Comparison of ENCODE assay signal across 19 cellular contexts in the genomic region with DNA sequence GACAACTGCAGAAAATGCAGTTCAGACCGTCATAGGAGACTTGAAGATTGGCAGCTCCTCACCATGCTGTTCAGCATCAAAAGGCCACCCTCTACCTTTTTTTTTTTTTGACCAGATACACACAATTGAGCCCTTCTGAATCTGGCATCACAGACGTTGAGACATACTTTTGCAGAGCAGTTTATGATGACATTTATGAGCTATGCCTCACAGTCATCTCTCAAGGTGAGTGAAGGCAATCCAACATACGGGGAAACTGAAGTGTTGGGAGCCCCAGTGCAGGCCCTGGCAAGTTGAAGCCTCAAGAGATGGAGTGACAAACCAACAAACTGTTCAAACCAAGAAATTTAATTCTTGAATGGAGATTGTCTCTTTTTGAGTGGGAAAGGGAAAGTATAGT.
"Had no signal": no experiment of that assay in that cellular context is flagged by ENCODE, and none has a peak within 500 bp of the region (broad histone marks: within the 10 kb centered on the region; RNA-seq: fewer than 3 reads in every experiment).

No MANE protein-coding gene starts in this region.

- H3K27ac Mint-ChIP-seq: naive B cell; stimulated activated naive B cell treated with anti-CD40 and anti-IgM and Interleukin-4, amounts not matched to agents 10 μg/mL and 1 μg/mL and 100 μg/mL, for 72 hours had no signal

- H3K27me3 ChIP-seq: hepatocyte, transverse colon had no signal

- H3K36me3 ChIP-seq: thoracic aorta, transverse colon had no signal

- H3K36me3 Mint-ChIP-seq: naive B cell; stimulated activated naive B cell treated with anti-CD40 and anti-IgM and Interleukin-4, amounts not matched to agents 10 μg/mL and 1 μg/mL and 100 μg/mL, for 72 hours had no signal

- H3K4me3 Mint-ChIP-seq: naive B cell; stimulated activated naive B cell treated with anti-CD40 and anti-IgM and Interleukin-4, amounts not matched to agents 10 μg/mL and 1 μg/mL and 100 μg/mL, for 72 hours; stimulated activated naive CD8-positive, alpha-beta T cell treated with anti-CD3 and anti-CD28 coated beads, Interleukin-15, amount 100 ng/mL, for 72 hours had no signal

- H3K27ac ChIP-seq: dorsolateral prefrontal cortex, hepatocyte, thoracic aorta, transverse colon had no signal

- H3K79me2 ChIP-seq: hepatocyte had no signal

- ATAC-seq: left colon; left ventricle myocardium superior; sciatic nerve; stimulated activated naive B cell treated with anti-CD40 and anti-IgM and Interleukin-4, amounts not matched to agents 10 μg/mL and 1 μg/mL and 100 μg/mL, for 72 hours; stimulated activated naive CD8-positive, alpha-beta T cell treated with anti-CD3 and anti-CD28 coated beads, Interleukin-15, amount 100 ng/mL, for 72 hours had no signal

- H3K4me1 Mint-ChIP-seq: naive B cell; stimulated activated naive B cell treated with anti-CD40 and anti-IgM and Interleukin-4, amounts not matched to agents 10 μg/mL and 1 μg/mL and 100 μg/mL, for 72 hours; stimulated activated naive CD8-positive, alpha-beta T cell treated with anti-CD3 and anti-CD28 coated beads, Interleukin-15, amount 100 ng/mL, for 72 hours had no signal

- H3K4me3 ChIP-seq: dorsolateral prefrontal cortex, hepatocyte, lung, thoracic aorta, transverse colon had no signal

- DNase-seq: cortex of kidney; dorsolateral prefrontal cortex; effector CD8-positive, alpha-beta T cell; foreskin melanocyte; head of caudate nucleus; left colon; left ventricle myocardium superior; mesendoderm; naive B cell; posterior cingulate gyrus; stimulated activated CD4-positive, alpha-beta T cell treated with anti-CD3 and anti-CD28 coated beads, Interleukin-2, amount 100 ng/mL, for 24 hours; stimulated activated CD4-positive, alpha-beta T cell treated with anti-CD3 and anti-CD28 coated beads, Interleukin-4, amount 100 ng/mL, for 4 hours; stimulated activated naive B cell treated with anti-CD40 and anti-IgM and Interleukin-4, amounts not matched to agents 10 μg/mL and 1 μg/mL and 100 μg/mL, for 72 hours; stimulated activated naive CD8-positive, alpha-beta T cell treated with anti-CD3 and anti-CD28 coated beads, Interleukin-15, amount 100 ng/mL, for 72 hours; transverse colon had no signal

- H2AFZ ChIP-seq: hepatocyte had no signal

- H3K4me2 ChIP-seq: hepatocyte had no signal

- H3K4me1 ChIP-seq: transverse colon had no signal

- H3K27me3 Mint-ChIP-seq: stimulated activated naive B cell treated with anti-CD40 and anti-IgM and Interleukin-4, amounts not matched to agents 10 μg/mL and 1 μg/mL and 100 μg/mL, for 72 hours had no signal

- H3K9me3 ChIP-seq: thoracic aorta, transverse colon had no signal

- H3K9me3 Mint-ChIP-seq: stimulated activated naive B cell treated with anti-CD40 and anti-IgM and Interleukin-4, amounts not matched to agents 10 μg/mL and 1 μg/mL and 100 μg/mL, for 72 hours; stimulated activated naive CD8-positive, alpha-beta T cell treated with anti-CD3 and anti-CD28 coated beads, Interleukin-15, amount 100 ng/mL, for 72 hours had no signal
